15 cellular contexts compared by ENCODE assay signal in the genomic region with DNA sequence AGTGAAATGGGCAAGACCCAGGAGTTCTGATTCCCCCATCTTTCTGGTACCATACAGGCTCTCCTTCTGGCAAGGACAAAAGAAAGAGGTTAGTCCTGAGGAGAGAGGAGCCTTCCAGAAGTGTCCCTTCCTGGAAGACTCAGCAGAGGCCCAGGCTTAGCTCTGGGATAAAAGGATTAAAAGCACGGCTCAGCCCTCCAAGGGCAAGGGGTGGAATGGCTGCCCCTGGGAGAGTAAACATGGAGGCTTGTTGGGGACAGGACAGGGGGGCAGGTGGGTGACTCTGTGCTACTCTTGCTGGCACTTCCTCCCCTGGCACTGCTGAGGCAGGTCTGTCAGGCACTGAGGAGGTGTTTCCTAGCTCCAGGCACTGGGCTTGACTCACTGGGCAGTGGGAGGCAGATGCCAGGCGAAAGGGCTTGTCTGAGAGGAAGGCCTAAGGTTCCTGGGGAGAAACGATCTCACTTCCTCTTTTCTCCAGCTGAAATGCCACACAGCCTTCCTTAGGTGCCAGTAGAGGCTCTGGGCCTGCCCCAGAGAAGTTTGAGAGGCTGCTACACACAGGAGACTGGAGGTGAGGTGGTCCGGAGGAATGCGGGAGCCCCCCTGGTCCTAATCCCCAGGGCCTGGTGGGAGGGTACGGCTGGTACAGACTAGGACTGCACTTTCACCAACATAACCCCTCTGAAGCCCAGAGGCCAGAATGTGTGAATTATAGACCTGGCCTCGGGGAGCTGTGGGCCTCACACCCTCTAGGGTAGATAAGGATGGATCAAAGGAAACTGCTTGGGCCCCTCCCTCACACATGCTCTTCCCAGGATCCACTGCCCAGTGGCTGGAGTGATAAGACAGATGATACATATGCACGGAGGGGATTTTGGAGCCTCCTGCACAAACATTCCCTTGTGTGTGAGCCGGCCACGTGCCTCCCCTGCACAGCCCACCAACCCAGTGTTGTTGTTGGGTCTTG.
DNase-seq lines count a peak whose midpoint lies in the region; ATAC-seq, FAIRE-seq and TF ChIP-seq lines count a peak whose summit lies in the region.
"Had no signal": no experiment of that assay in that cellular context is flagged by ENCODE, and none has a peak within 500 bp of the region (broad histone marks: within the 10 kb centered on the region; RNA-seq: fewer than 3 reads in every experiment).

No MANE protein-coding gene starts in this region.

- SMC1A ChIA-PET in GM12878 (lab: Charles Lee; ENCODE audit: uncharacterized antibody, unreplicated experiment), result no interaction called here

- H3K4me2 ChIP-seq in GM12878 (ENCODE audit: control insufficient read depth, insufficient read depth), result no peak overlapping the region

- RAD21 ChIA-PET in GM12878 (lab: Charles Lee; ENCODE audit: unreplicated experiment), result no interaction called here

- TF ChIP-seq EP300 in GM12878 (IDR thresholded peaks at IDR 0.05; ENCODE audit: borderline replicate concordance in 1 of 2, control insufficient read depth in 1 of 2, low read depth in 2 of 2, low read length in 2 of 2), result no peak

- TF ChIP-seq RAD21 in GM12878 (IDR thresholded peaks at IDR 0.05; ENCODE audit: insufficient read depth, low read depth, low read length), result no peak

- ATAC-seq in GM12878 (peak; percentile 67), GM21390 (IDR thresholded peaks at IDR 0.05; ENCODE audit: unreplicated experiment) (no peak), GM19023 (IDR thresholded peaks at IDR 0.05; ENCODE audit: unreplicated experiment) (no peak)
- ATAC-seq: activated CD4-positive, alpha-beta T cell treated with anti-CD3 and anti-CD28 coated beads for 36 hours had no signal

- no peaks in the 10 kb centered on the region for H4K20me1 ChIP-seq in GM12878 (ENCODE audit: control insufficient read depth, insufficient read depth)

- peak; percentile 91 for DNase-seq in ELF-1 (ENCODE audit: low read depth, low spot score)
- peak; percentile 99 for DNase-seq in NCI-H226
- DNase-seq in GM12878 (ENCODE audit: low read depth, low spot score), result no peak
- no peak for DNase-seq in NCI-H1092 treated with DMSO at 0.1 percent for 48 hours (lab: John Stamatoyannopoulos, UW)
- DNase-seq in cortex of kidney (lab: John Stamatoyannopoulos, UW), result no peak
- DNase-seq: activated CD4-positive, alpha-beta T cell treated with anti-CD3 and anti-CD28 coated beads for 36 hours; activated naive CD4-positive, alpha-beta T cell treated with anti-CD3 and anti-CD28 coated beads, Interleukin-2, amount 50 U/mL, for 16 hours; BE2C; effector CD4-positive, alpha-beta T cell; HFFc6; NCI-H1048; stimulated activated CD4-positive, alpha-beta T cell treated with anti-CD3 and anti-CD28 coated beads, Interleukin-12 subunit alpha, Interleukin-12 subunit beta, amount 100 ng/mL, for 4 hours had no signal

- POLR2A ChIA-PET in GM12878 (lab: Charles Lee), result no interaction called here

- FAIRE-seq in GM12878 (lab: Jason Lieb, UNC), result no peak

- TF ChIP-seq POLR2A in GM12878 (IDR thresholded peaks at IDR 0.05; ENCODE audit: low read depth, low read length), result no peak

- H3K79me2 ChIP-seq in GM12878 (ENCODE audit: control insufficient read depth, insufficient read depth, low read length), result no peaks in the 10 kb centered on the region

- H3K36me3 ChIP-seq in GM12878 (ENCODE audit: control insufficient read depth in 2 of 2, insufficient read depth in 2 of 2, low read length in 1 of 2) (no peaks in the 10 kb centered on the region), mesodermal cell (ENCODE audit: control insufficient read depth, insufficient read depth, low read length) (no peaks in the 10 kb centered on the region)
- H3K36me3 ChIP-seq: BE2C had no signal

- H3K27ac ChIP-seq in GM12878 (ENCODE audit: control insufficient read depth, insufficient read depth) (no peak overlapping the region), mesodermal cell (ENCODE audit: low read depth, low read length, severe bottlenecking) (peak overlapping the region; percentile 94)

- H3K27me3 ChIP-seq in GM12878 (replicated peaks in 1 of 2; ENCODE audit: control insufficient read depth in 2 of 2, insufficient read depth in 2 of 2, low read length in 1 of 2), result no peaks in the 10 kb centered on the region
- H3K27me3 ChIP-seq: BE2C had no signal

- intact Hi-C loops in GM12878 (cut with micrococcal nuclease; ENCODE audit: unreplicated experiment), result no loop called here

- 38% methylated on average over 10 of the region's 10 CpGs for WGBS in GM12878 (ENCODE audit: insufficient coverage, insufficient replicate concordance, low lambda C conversion rate, missing lambda C conversion rate)
- WGBS in mesodermal cell (ENCODE audit: insufficient coverage in 2 of 2), 2 experiments, result 59 to 75% methylated on average over 3 to 6 of the region's 10 CpGs

- no peak overlapping the region for H2AFZ ChIP-seq in GM12878 (ENCODE audit: control insufficient read depth, low read depth, low read length)

- in situ Hi-C loops in GM12878 (cut with MboI), result no loop called here

- CTCF ChIA-PET in GM12878 (lab: Yijun Ruan, JAX), result interaction anchor here (1.4 kb wide), 1 partner anchor 14 kb away, joined by 3 read pairs; no protein-coding TSS in a partner anchor

- no peak overlapping the region for H3K9ac ChIP-seq in GM12878 (ENCODE audit: control insufficient read depth, insufficient read depth, low read length)

- no peak for TF ChIP-seq CTCF in GM12878 (IDR thresholded peaks at IDR 0.05 in 2 of 3, conservative IDR thresholded peaks at IDR 0.05 in 1 of 3; ENCODE audit: control insufficient read depth in 2 of 3, extremely low read depth in 1 of 3, insufficient read depth in 1 of 3, low read depth in 3 of 3, low read length in 3 of 3)

- no peaks in the 10 kb centered on the region; the same call in 1 of the 2 replicates for H3K4me1 ChIP-seq in GM12878 (ENCODE audit: control insufficient read depth, insufficient read depth, low read length)
- peaks cover 61% of the 10 kb centered on the region for H3K4me1 ChIP-seq in mesodermal cell (ENCODE audit: control insufficient read depth, insufficient read depth, low read length, poor library complexity, severe bottlenecking)
- H3K4me1 ChIP-seq: BE2C had no signal

- no peaks in the 10 kb centered on the region for H3K9me3 ChIP-seq in GM12878 (replicated peaks; ENCODE audit: control insufficient read depth, insufficient read depth, low read length)
- no peaks in the 10 kb centered on the region for H3K9me3 ChIP-seq in mesodermal cell (ENCODE audit: control insufficient read depth, low read length)
- H3K9me3 ChIP-seq: BE2C had no signal

- H3K4me3 ChIP-seq in GM12878, result no peak overlapping the region
- H3K4me3 ChIP-seq in mesodermal cell (ENCODE audit: extremely low read depth, insufficient read depth, low read length, poor library complexity, severe bottlenecking), result no peak overlapping the region

- no TSS peak for BruUV-seq in GM12878 (replicated peaks; lab: Mats Ljungman, UMichigan)

TF ChIP-seq in GM12878, 131 proteins besides CTCF, POLR2A, EP300 and RAD21:
- peak in 1 of 2 experiments; percentile 49; a peak in 1 of 4 replicates for TF ChIP-seq IKZF2 (IDR thresholded peaks at IDR 0.05)
- TF ChIP-seq, protein P1, sequence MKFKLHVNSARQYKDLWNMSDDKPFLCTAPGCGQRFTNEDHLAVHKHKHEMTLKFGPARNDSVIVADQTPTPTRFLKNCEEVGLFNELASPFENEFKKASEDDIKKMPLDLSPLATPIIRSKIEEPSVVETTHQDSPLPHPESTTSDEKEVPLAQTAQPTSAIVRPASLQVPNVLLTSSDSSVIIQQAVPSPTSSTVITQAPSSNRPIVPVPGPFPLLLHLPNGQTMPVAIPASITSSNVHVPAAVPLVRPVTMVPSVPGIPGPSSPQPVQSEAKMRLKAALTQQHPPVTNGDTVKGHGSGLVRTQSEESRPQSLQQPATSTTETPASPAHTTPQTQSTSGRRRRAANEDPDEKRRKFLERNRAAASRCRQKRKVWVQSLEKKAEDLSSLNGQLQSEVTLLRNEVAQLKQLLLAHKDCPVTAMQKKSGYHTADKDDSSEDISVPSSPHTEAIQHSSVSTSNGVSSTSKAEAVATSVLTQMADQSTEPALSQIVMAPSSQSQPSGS (IDR thresholded peaks at IDR 0.05; ENCODE audit: low read length), result no peak
- TF ChIP-seq EED (IDR thresholded peaks at IDR 0.05; ENCODE audit: low read depth), result peak; percentile 85
- TF ChIP-seq MEF2B (IDR thresholded peaks at IDR 0.05; ENCODE audit: partially characterized antibody, poor library complexity, severe bottlenecking), result no peak
- TF ChIP-seq SPI1 (IDR thresholded peaks at IDR 0.05; ENCODE audit: borderline replicate concordance, insufficient read depth, low read depth, low read length), result peak; percentile 87
- TF ChIP-seq NFXL1 (IDR thresholded peaks at IDR 0.05; ENCODE audit: borderline replicate concordance), result no peak
- no peak for TF ChIP-seq ZNF274 (IDR thresholded peaks at IDR 0.05; ENCODE audit: insufficient read depth, insufficient read length)
- TF ChIP-seq TCF3 (IDR thresholded peaks at IDR 0.05; ENCODE audit: borderline replicate concordance, insufficient read depth, low read depth, low read length), result no peak
- no peak for TF ChIP-seq YBX1 (IDR thresholded peaks at IDR 0.05)
- no peak for TF ChIP-seq KDM1A (IDR thresholded peaks at IDR 0.05; ENCODE audit: borderline replicate concordance)
- TF ChIP-seq IKZF1 (conservative IDR thresholded peaks at IDR 0.05), result peak; percentile 73
- TF ChIP-seq FOS (IDR thresholded peaks at IDR 0.05; ENCODE audit: borderline replicate concordance, extremely low read depth, insufficient read length), result no peak
- TF ChIP-seq MYB (IDR thresholded peaks at IDR 0.05; ENCODE audit: borderline replicate concordance, low read depth, low read length), result no peak
- TF ChIP-seq ZNF217 (IDR thresholded peaks at IDR 0.05), result no peak
- no peak for TF ChIP-seq FOXM1 (IDR thresholded peaks at IDR 0.05; ENCODE audit: low read depth, low read length)
TF ChIP-seq in GM12878: peak in this region for 4.

Comparison
In these comparisons a context has a peak if more than half of its experiments do, and no peak if none do; other contexts are left out.
1. DNase-seq: peak in ELF-1 (single experiment) and NCI-H226 (single experiment); none in GM12878 (single experiment), NCI-H1092 treated with DMSO at 0.1 percent for 48 hours (single experiment) and cortex of kidney (single experiment).